In genomic region chr10:131692176-131692575, GRCh38 we compare ENCODE assay signal across 23 cellular contexts.
A peak's percentile ranks its signal among the peaks of the same experiment; 100 is the strongest.
DNase-seq lines count a peak whose midpoint lies in the region; ATAC-seq and TF ChIP-seq lines count a peak whose summit lies in the region.
"Had no signal": no experiment of that assay in that cellular context is flagged by ENCODE, and none has a peak within 500 bp of the region (broad histone marks: within the 10 kb centered on the region; RNA-seq: fewer than 3 reads in every experiment).

No MANE protein-coding gene starts in this region.

- TF ChIP-seq CTCF in CD14-positive monocyte (IDR thresholded peaks at IDR 0.05) = no peak
- no peak for TF ChIP-seq CTCF in Panc1 (IDR thresholded peaks at IDR 0.05)
- no peak for TF ChIP-seq CTCF in endodermal cell (conservative IDR thresholded peaks at IDR 0.05)

- H4K91ac ChIP-seq in neuronal stem cell (ENCODE audit: low read depth, low read length, poor library complexity) = no peak overlapping the region

- H3K18ac ChIP-seq in neuronal stem cell (ENCODE audit: low read length) = no peak overlapping the region

- H3K27me3 ChIP-seq in Panc1 (ENCODE audit: control insufficient read depth, insufficient read depth, low read length) (no peaks in the 10 kb centered on the region; the same call in 1 of the 2 replicates), endodermal cell (ENCODE audit: control insufficient read depth, insufficient read depth, low read length, poor library complexity, severe bottlenecking) (no peaks in the 10 kb centered on the region), neuronal stem cell (ENCODE audit: control insufficient read depth in 3 of 3, insufficient read depth in 3 of 3, low read depth in 1 of 3, low read length in 3 of 3) (peaks cover 0 to 3% (median 0%) of the 10 kb centered on the region in 3 experiments), HAP-1 (ENCODE audit: low read depth) (no peaks in the 10 kb centered on the region)
- H3K27me3 ChIP-seq: BLaER1 had no signal

- POLR2A ChIA-PET in Panc1 (lab: Charles Lee) = no interaction called here

- H3K9me3 ChIP-seq in Panc1 (ENCODE audit: control insufficient read depth, insufficient read depth, low read depth, low read length) (no peaks in the 10 kb centered on the region), endodermal cell (ENCODE audit: control insufficient read depth, low read length) (no peaks in the 10 kb centered on the region), neuronal stem cell (replicated peaks in 1 of 2; ENCODE audit: control insufficient read depth in 2 of 2, insufficient read depth in 1 of 2, low read depth in 1 of 2, low read length in 2 of 2) (no peaks in the 10 kb centered on the region), HAP-1 (no peaks in the 10 kb centered on the region)
- H3K9me3 ChIP-seq: BLaER1 had no signal

- H3K4me3 Mint-ChIP-seq in CD14-positive monocyte = no peak overlapping the region
- no peak overlapping the region for H3K4me3 Mint-ChIP-seq in endodermal cell
- H3K4me3 Mint-ChIP-seq: CD4-positive, alpha-beta T cell; H9; HFFc6 had no signal

- CTCF ChIA-PET in Panc1 (lab: Charles Lee) = no interaction called here

- BruUV-seq in Panc1 (replicated peaks; lab: Mats Ljungman, UMichigan) = no TSS peak

- H3K27ac ChIP-seq in Panc1 (ENCODE audit: low read length) = no peak overlapping the region
- no peak overlapping the region for H3K27ac ChIP-seq in endodermal cell (ENCODE audit: low read depth, low read length)
- no peak overlapping the region for H3K27ac ChIP-seq in neuronal stem cell (replicated peaks; ENCODE audit: low read length)
- H3K27ac ChIP-seq: BLaER1, SK-N-MC had no signal

- WGBS in endodermal cell (ENCODE audit: insufficient coverage in 1 of 2, insufficient read length in 1 of 2), 2 experiments = 87% methylated on average over 8 to 12 of the region's 12 CpGs
- WGBS in neuronal stem cell (ENCODE audit: extremely low coverage in 2 of 2, insufficient read length in 2 of 2, insufficient replicate concordance in 1 of 2), 2 donors = no CpG with 5 or more reads among the region's 12 CpGs

- no peak overlapping the region for H2BK5ac ChIP-seq in neuronal stem cell (ENCODE audit: low read length)

- H2BK15ac ChIP-seq in neuronal stem cell (ENCODE audit: low read length) = peak overlapping the region; percentile 75

- no peaks in the 10 kb centered on the region for H3K4me1 ChIP-seq in Panc1 (ENCODE audit: control insufficient read depth, insufficient read depth, low read length)
- no peaks in the 10 kb centered on the region for H3K4me1 ChIP-seq in endodermal cell (ENCODE audit: control insufficient read depth, insufficient read depth, low read length)
- H3K4me1 ChIP-seq in neuronal stem cell (ENCODE audit: control insufficient read depth in 2 of 2, insufficient read depth in 1 of 2, low read depth in 1 of 2, low read length in 2 of 2) = peaks cover 0 to 22% of the 10 kb centered on the region in 2 donors
- H3K4me1 ChIP-seq in HAP-1 = no peaks in the 10 kb centered on the region

- H3K36me3 Mint-ChIP-seq in CD14-positive monocyte (no peaks in the 10 kb centered on the region), endodermal cell (ENCODE audit: low read depth) (no peaks in the 10 kb centered on the region)

- H3K4me3 ChIP-seq in Panc1 (ENCODE audit: low read depth in 2 of 2, low read length in 2 of 2) (no peak overlapping the region), endodermal cell (ENCODE audit: low read length) (no peak overlapping the region), neuronal stem cell (ENCODE audit: low read length in 2 of 2) (no peak overlapping the region), HAP-1 (no peak overlapping the region)
- H3K4me3 ChIP-seq: BLaER1, SK-N-MC had no signal

- peaks cover 0 to 5% (median 4%) of the 10 kb centered on the region in 3 donors for H3K27me3 Mint-ChIP-seq in CD14-positive monocyte (ENCODE audit: low read depth in 3 of 3)
- H3K27me3 Mint-ChIP-seq in endodermal cell (ENCODE audit: insufficient read depth) = no peaks in the 10 kb centered on the region

- in situ Hi-C loops in Panc1 (cut with HindIII; ENCODE audit: low pct_unique_long_range_greater_than_20kb, low sequenced_read_pairs) (no loop called here), HAP-1 (cut with MboI; ENCODE audit: low sequenced_read_pairs) (no loop called here)

- H4K8ac ChIP-seq in neuronal stem cell (ENCODE audit: low read depth, low read length) = no peak overlapping the region

- no peak overlapping the region for H3K4me2 ChIP-seq in neuronal stem cell (ENCODE audit: insufficient read depth, low read length, poor library complexity, severe bottlenecking)
- H3K4me2 ChIP-seq: BLaER1 had no signal

- H3K27ac Mint-ChIP-seq in CD14-positive monocyte = peak overlapping the region in 1 of 7 donors; percentile 2
- no peak overlapping the region for H3K27ac Mint-ChIP-seq in endodermal cell
- H3K27ac Mint-ChIP-seq: CD4-positive, alpha-beta T cell; HFFc6 had no signal

- H3K79me1 ChIP-seq in neuronal stem cell (ENCODE audit: low read depth, low read length) = no peaks in the 10 kb centered on the region

- peak overlapping the region; percentile 79 for H2AK5ac ChIP-seq in neuronal stem cell (ENCODE audit: low read depth, low read length)

- H3K23ac ChIP-seq in neuronal stem cell (ENCODE audit: low read depth, low read length, poor library complexity) = no peak overlapping the region

- H2AFZ ChIP-seq in neuronal stem cell (ENCODE audit: low read length) = no peak overlapping the region

- no peak overlapping the region for H2BK120ac ChIP-seq in neuronal stem cell (ENCODE audit: low read depth, low read length)

- DNase-seq in CD14-positive monocyte (ENCODE audit: low spot score) = peak; percentile 29
- DNase-seq in Panc1 (ENCODE audit: low read depth, low spot score) = no peak
- DNase-seq in endodermal cell = peak; percentile 41
- no peak for DNase-seq in neuronal stem cell (ENCODE audit: low spot score)
- DNase-seq in ecto neural progenitor cell (ENCODE audit: low spot score) = no peak
- no peak for DNase-seq in HAP-1 (ENCODE audit: low spot score in 2 of 2)
- no peak for DNase-seq in activated naive CD4-positive, alpha-beta T cell treated with anti-CD3 and anti-CD28 coated beads, Interleukin-2, amount 50 U/mL, for 16 hours
- DNase-seq: DMS53, H9, HFFc6, IMR-90, KG1, NCI-H1048, NCI-H1417, NCI-H1694, NCI-H2081, NCI-H2227 treated with DMSO at 0.1 percent for 48 hours, NCI-H526 treated with DMSO at 0.1 percent for 48 hours, SIG-M5 had no signal

- 0 out of 2 replicates have a peak, but pooled peaks have one; percentile 18 for ATAC-seq in Panc1
- no peak for ATAC-seq in SK-N-SH treated with all-trans-retinoic acid at 6 μM for 48 hours

- H3K9ac ChIP-seq in endodermal cell (ENCODE audit: extremely low read depth, low read length, poor library complexity, severe bottlenecking) = no peak overlapping the region
- H3K9ac ChIP-seq in neuronal stem cell (ENCODE audit: low read depth, low read length, poor library complexity) = no peak overlapping the region
- H3K9ac ChIP-seq: BLaER1 had no signal

- H3K4ac ChIP-seq in neuronal stem cell (ENCODE audit: low read length) = no peak overlapping the region

- no peak overlapping the region for H3K14ac ChIP-seq in neuronal stem cell (ENCODE audit: low read length)

- intact Hi-C loops in CD14-positive monocyte (cut with micrococcal nuclease) = no loop called here
- intact Hi-C loops in Panc1 (cut with micrococcal nuclease; ENCODE audit: unreplicated experiment) = no loop called here

- H3K4me1 Mint-ChIP-seq in CD14-positive monocyte (no peaks in the 10 kb centered on the region), endodermal cell (no peaks in the 10 kb centered on the region)

- H3K36me3 ChIP-seq in Panc1 (ENCODE audit: control insufficient read depth, insufficient read depth, low read length) (no peaks in the 10 kb centered on the region), endodermal cell (ENCODE audit: control insufficient read depth, insufficient read depth, low read length) (no peaks in the 10 kb centered on the region), neuronal stem cell (replicated peaks in 1 of 2; ENCODE audit: control insufficient read depth in 2 of 2, insufficient read depth in 2 of 2, low read length in 2 of 2) (no peaks in the 10 kb centered on the region), HAP-1 (replicated peaks) (no peaks in the 10 kb centered on the region)
- H3K36me3 ChIP-seq: BLaER1 had no signal

- no peak overlapping the region for H2BK12ac ChIP-seq in neuronal stem cell (ENCODE audit: low read length)

- H3K9me3 Mint-ChIP-seq in CD14-positive monocyte (peaks cover 0 to 2% (median 0%) of the 10 kb centered on the region in 7 donors), endodermal cell (no peaks in the 10 kb centered on the region)
- H3K9me3 Mint-ChIP-seq: CD4-positive, alpha-beta T cell; H9 had no signal

TF ChIP-seq in SK-N-SH treated with all-trans-retinoic acid at 6 μM for 48 hours, 23 proteins besides CTCF, POLR2A, EP300 and RAD21:
- TF ChIP-seq RARB (CRISPR knock-in tag; IDR thresholded peaks at IDR 0.05) (no peak), BACH2 (CRISPR knock-in tag; IDR thresholded peaks at IDR 0.05; ENCODE audit: borderline replicate concordance) (no peak), TOX (CRISPR knock-in tag; IDR thresholded peaks at IDR 0.05; ENCODE audit: borderline replicate concordance) (no peak), ZNF70 (CRISPR knock-in tag; IDR thresholded peaks at IDR 0.05) (no peak), GLIS3 (CRISPR knock-in tag; IDR thresholded peaks at IDR 0.05) (no peak)

Comparison
In these comparisons a context has a peak if more than half of its experiments do, and no peak if none do; other contexts are left out.
1. DNase-seq: peak in CD14-positive monocyte (single experiment) and endodermal cell (single experiment); none in Panc1 (single experiment), neuronal stem cell (single experiment), ecto neural progenitor cell (single experiment), HAP-1 (0 of 2) and activated naive CD4-positive, alpha-beta T cell treated with anti-CD3 and anti-CD28 coated beads, Interleukin-2, amount 50 U/mL, for 16 hours (single experiment).